Comparison of ENCODE assay signal across 30 cellular contexts in genomic region chr12:51917041-51917590, GRCh38. TPM values are rescaled to one million over a fixed set of nuclear protein-coding genes. Genes with fewer than 3 reads are reported as not detected.
"Had no signal": no experiment of that assay in that cellular context is flagged by ENCODE, and none has a peak within 500 bp of the region (broad histone marks: within the 10 kb centered on the region; RNA-seq: fewer than 3 reads in every experiment).

No MANE protein-coding gene starts in this region.

- DNase-seq: activated CD4-positive, alpha-beta T cell treated with anti-CD3 and anti-CD28 coated beads for 1 hour; activated CD4-positive, alpha-beta T cell treated with anti-CD3 and anti-CD28 coated beads, Interleukin-2, amount 50 U/mL, for 1 hour; activated CD8-positive, alpha-beta T cell treated with anti-CD3 and anti-CD28 coated beads for 36 hours; activated gamma-delta T cell treated with Interleukin-2 at 50 U/mL for 16 hours; activated naive CD4-positive, alpha-beta T cell treated with anti-CD3 and anti-CD28 coated beads, Interleukin-2, amount 50 U/mL, for 16 hours; activated T-cell treated with anti-CD3 and anti-CD28 coated beads, Interleukin-2, amount 50 U/mL, for 4 hours; amniotic stem cell; caudate nucleus; foreskin keratinocyte; midbrain; naive thymus-derived CD8-positive, alpha-beta T cell; stimulated activated CD4-positive, alpha-beta T cell treated with anti-CD3 and anti-CD28 coated beads, Interleukin-1b, Interleukin-23, amount 100 ng/mL, for 48 hours; stimulated activated CD4-positive, alpha-beta T cell treated with anti-CD3 and anti-CD28 coated beads, Interleukin-4, amount 100 ng/mL, for 4 hours; stimulated activated CD8-positive, alpha-beta memory T cell treated with anti-CD3 and anti-CD28 coated beads, Interleukin-4, amount 100 ng/mL, for 48 hours; stimulated activated naive B cell treated with anti-CD40 and anti-IgM and Interleukin-4, amounts not matched to agents 10 μg/mL and 1 μg/mL and 100 μg/mL, for 72 hours; T-helper 17 cell; T1000; uterus had no signal

- ATAC-seq: activated CD8-positive, alpha-beta T cell treated with anti-CD3 and anti-CD28 coated beads for 36 hours; activated T-cell treated with anti-CD3 and anti-CD28 coated beads, Interleukin-2, amount 50 U/mL, for 4 hours; activated T-helper 17 cell treated with anti-CD3 and anti-CD28 coated beads, Interleukin-2, amount 50 U/mL, for 72 hours; foreskin keratinocyte; naive thymus-derived CD8-positive, alpha-beta T cell; stimulated activated naive B cell treated with anti-CD40 and anti-IgM and Interleukin-4, amounts not matched to agents 10 μg/mL and 1 μg/mL and 100 μg/mL, for 72 hours; T-helper 17 cell; WTC11 had no signal

- H3K27ac ChIP-seq: foreskin keratinocyte, neutrophil, prostate gland, suprapubic skin, uterus had no signal

- H3K9me3 ChIP-seq: esophagus muscularis mucosa, neutrophil, prostate gland, sigmoid colon, stomach, suprapubic skin, tibial nerve, uterus had no signal

- H3K4me3 ChIP-seq: esophagus muscularis mucosa, prostate gland, sigmoid colon, smooth muscle cell, suprapubic skin, tibial nerve, uterus had no signal

- H3K27me3 ChIP-seq: neutrophil, suprapubic skin, tibial nerve, uterus had no signal

- H3K36me3 ChIP-seq: neutrophil, prostate gland, uterus had no signal

- H3K4me1 ChIP-seq: foreskin keratinocyte, prostate gland, uterus had no signal

- H3K4me2 ChIP-seq: smooth muscle cell had no signal

RNA-seq across cellular contexts. Expression of gene ACVRL1, which starts 9.8 kb away (rescaled TPM):
- total RNA-seq: activated CD8-positive, alpha-beta T cell treated with anti-CD3 and anti-CD28 coated beads for 36 hours; activated T-helper 17 cell treated with anti-CD3 and anti-CD28 coated beads, Interleukin-2, amount 50 U/mL, for 72 hours; foreskin keratinocyte; naive thymus-derived CD8-positive, alpha-beta T cell; osteocyte; T-helper 17 cell had no signal
- polyA plus RNA-seq: naive thymus-derived CD8-positive, alpha-beta T cell had no signal

RNA-seq across cellular contexts. Expression of gene ANKRD33, which starts 29.2 kb away (rescaled TPM):
- total RNA-seq: activated CD8-positive, alpha-beta T cell treated with anti-CD3 and anti-CD28 coated beads for 36 hours; activated T-cell treated with anti-CD3 and anti-CD28 coated beads, Interleukin-2, amount 50 U/mL, for 4 hours; activated T-helper 17 cell treated with anti-CD3 and anti-CD28 coated beads, Interleukin-2, amount 50 U/mL, for 72 hours; esophagus muscularis mucosa; foreskin keratinocyte; liver; naive thymus-derived CD8-positive, alpha-beta T cell; osteocyte; prostate gland; sigmoid colon; smooth muscle cell; stomach; suprapubic skin; T-helper 17 cell had no signal
- polyA plus RNA-seq: foreskin keratinocyte; liver; naive thymus-derived CD8-positive, alpha-beta T cell; stomach had no signal
